In the genomic region with DNA sequence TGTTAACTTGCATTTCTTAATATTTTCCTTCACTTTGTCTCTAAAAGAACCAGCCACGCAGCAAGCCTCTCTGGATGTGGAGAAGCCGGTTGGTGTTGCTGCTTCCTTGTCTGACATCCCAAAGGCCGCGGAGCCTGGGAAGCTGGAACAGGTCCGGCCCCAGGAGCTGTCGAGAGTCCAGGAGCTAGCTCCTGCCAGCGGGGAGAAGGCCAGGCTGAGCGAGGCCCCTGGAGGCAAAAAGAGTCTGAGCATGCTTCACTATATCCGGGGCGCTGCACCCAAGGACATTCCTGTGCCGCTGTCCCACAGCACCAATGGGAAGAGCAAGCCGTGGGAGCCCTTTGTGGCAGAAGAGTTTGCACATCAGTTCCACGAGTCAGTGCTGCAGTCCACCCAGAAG, we compare ENCODE assay signal across 17 cellular contexts.
"Had no signal": no experiment of that assay in that cellular context is flagged by ENCODE, and none has a peak within 500 bp of the region (broad histone marks: within the 10 kb centered on the region; RNA-seq: fewer than 3 reads in every experiment).

No MANE protein-coding gene starts in this region.

- H3K27me3 ChIP-seq: heart right ventricle, upper lobe of right lung had no signal

- H3K4me1 Mint-ChIP-seq: T-cell had no signal

- H3K4me3 Mint-ChIP-seq: nephron, T-cell had no signal

- H3K27ac Mint-ChIP-seq: nephron, T-cell had no signal

- H2AFZ ChIP-seq: parathyroid adenoma had no signal

- H3K4me1 ChIP-seq: parathyroid adenoma, upper lobe of right lung had no signal

- H3K27me3 Mint-ChIP-seq: T-cell had no signal

- ATAC-seq: heart right ventricle; left lobe of liver; stimulated activated naive CD8-positive, alpha-beta T cell treated with anti-CD3 and anti-CD28 coated beads, Interleukin-15, Interleukin-2, amounts not matched to agents 100 U/mL and 50 U/mL, for 24 hours; T-cell; upper lobe of right lung had no signal

- H3K4me3 ChIP-seq: heart right ventricle, upper lobe of right lung had no signal

- DNase-seq: activated CD4-positive, alpha-beta T cell treated with anti-CD3 and anti-CD28 coated beads for 1 hour; activated CD8-positive, alpha-beta memory T cell treated with anti-CD3 and anti-CD28 coated beads for 24 hours; activated CD8-positive, alpha-beta memory T cell treated with anti-CD3 and anti-CD28 coated beads, Interleukin-2, amount 50 U/mL, for 4 hours; activated naive CD4-positive, alpha-beta T cell treated with Interleukin-2 at 50 U/mL for 16 hours; activated T-cell treated with anti-CD3 and anti-CD28 coated beads, Interleukin-2, amount 50 U/mL, for 48 hours; heart right ventricle; islet precursor cell; mammary epithelial cell; midbrain; stimulated activated CD4-positive, alpha-beta T cell treated with anti-CD3 and anti-CD28 coated beads, Interleukin-4, amount 100 ng/mL, for 24 hours; stimulated activated naive CD8-positive, alpha-beta T cell treated with anti-CD3 and anti-CD28 coated beads, Interleukin-15, Interleukin-2, amounts not matched to agents 100 U/mL and 50 U/mL, for 24 hours; T-cell; upper lobe of right lung; WERI-Rb-1 had no signal

- H3K27ac ChIP-seq: heart right ventricle, parathyroid adenoma, upper lobe of right lung, WERI-Rb-1 had no signal

- H3K9me3 ChIP-seq: heart right ventricle, upper lobe of right lung had no signal

- H3K9me3 Mint-ChIP-seq: nephron, T-cell had no signal

- H3K9ac ChIP-seq: parathyroid adenoma had no signal
